ENCODE assay signal across 13 cellular contexts in genomic region chr1:156704166-156704711, GRCh38. TPM values are rescaled to one million over a fixed set of nuclear protein-coding genes. Genes with fewer than 3 reads are reported as not detected.
DNase-seq lines count a peak whose midpoint lies in the region; ATAC-seq, FAIRE-seq and TF ChIP-seq lines count a peak whose summit lies in the region.
"Had no signal": no experiment of that assay in that cellular context is flagged by ENCODE, and none has a peak within 500 bp of the region (broad histone marks: within the 10 kb centered on the region; RNA-seq: fewer than 3 reads in every experiment).

No MANE protein-coding gene starts in this region.

- no peaks in the 10 kb centered on the region for H3K79me2 ChIP-seq in parathyroid adenoma

- 30 to 46% methylated on average over 10 of the region's 10 CpGs for WGBS in tibial nerve, 2 donors

- TF ChIP-seq EP300 in tibial nerve (IDR thresholded peaks at IDR 0.05): no peak

- H3K27me3 ChIP-seq in Panc1 (ENCODE audit: control insufficient read depth, insufficient read depth, low read length): no peaks in the 10 kb centered on the region
- H3K27me3 ChIP-seq in parathyroid adenoma (ENCODE audit: control insufficient read depth, insufficient read depth, low read length): no peaks in the 10 kb centered on the region
- peaks cover 0 to 23% of the 10 kb centered on the region in 2 donors for H3K27me3 ChIP-seq in tibial nerve
- H3K27me3 ChIP-seq: adrenal gland had no signal

- peaks cover 13% of the 10 kb centered on the region for H3K27me3 Mint-ChIP-seq in Calu3 (ENCODE audit: unreplicated experiment)

- POLR2A ChIA-PET in Panc1 (lab: Charles Lee): interaction anchor here (0.6 kb wide), 2 partner anchors 41 to 62 kb away, joined by 6 to 13 read pairs; no protein-coding TSS in a partner anchor

- CTCF ChIA-PET in Calu3 (lab: Charles Lee) (interaction anchor here (1.7 to 7.1 kb wide), 3 partner anchors 12 to 21 kb away, joined by 4 to 130 read pairs (median 6); no protein-coding TSS in a partner anchor), Panc1 (lab: Charles Lee) (interaction anchor here (0.6 to 4.6 kb wide), 3 partner anchors 14 to 22 kb away, joined by 4 to 96 read pairs (median 42); no protein-coding TSS in a partner anchor)

- H3K4me2 ChIP-seq in parathyroid adenoma (ENCODE audit: low read length): peak overlapping the region; percentile 88

- in situ Hi-C loops in Panc1 (cut with HindIII; ENCODE audit: low pct_unique_long_range_greater_than_20kb, low sequenced_read_pairs): no loop called here

- peaks cover 70% of the 10 kb centered on the region for H3K4me1 ChIP-seq in Panc1 (ENCODE audit: control insufficient read depth, insufficient read depth, low read length)
- H3K4me1 ChIP-seq in parathyroid adenoma: peaks cover 16% of the 10 kb centered on the region
- peaks cover 0 to 64% (median 31%) of the 10 kb centered on the region in 4 donors for H3K4me1 ChIP-seq in tibial nerve

- no peak overlapping the region for H3K9ac ChIP-seq in parathyroid adenoma

- H3K4me3 ChIP-seq in Panc1 (ENCODE audit: low read depth in 2 of 2, low read length in 2 of 2) (peak overlapping the region; percentile 82 to 84), fibroblast of mammary gland (ENCODE audit: control insufficient read depth, low read depth, low read length) (peak overlapping the region; percentile 43), parathyroid adenoma (ENCODE audit: low read depth, low read length) (peak overlapping the region; percentile 70), tibial nerve (peak overlapping the region in 1 of 4 donors; percentile 54)

- intact Hi-C loops in Calu3 (cut with micrococcal nuclease; ENCODE audit: unreplicated experiment) (no loop called here), Panc1 (cut with micrococcal nuclease; ENCODE audit: unreplicated experiment) (loop anchor here (2.0 kb wide), 1 partner anchor 13 kb away; no protein-coding TSS in a partner anchor)

- BruUV-seq in Calu3 (replicated peaks; lab: Mats Ljungman, UMichigan) (no TSS peak), Panc1 (replicated peaks; lab: Mats Ljungman, UMichigan) (no TSS peak)

- TF ChIP-seq POLR2A in tibial nerve (IDR thresholded peaks at IDR 0.05): no peak
- no peak for TF ChIP-seq POLR2A in GM12891 (IDR thresholded peaks at IDR 0.05; ENCODE audit: low read depth, low read length)

- H3K4me3 Mint-ChIP-seq in Calu3 (ENCODE audit: low read depth, unreplicated experiment): peak overlapping the region; percentile 67

- ATAC-seq in Panc1: no peak
- no peak for ATAC-seq in HG02938 (IDR thresholded peaks at IDR 0.05; ENCODE audit: unreplicated experiment)

- H3K9me3 ChIP-seq in Panc1 (ENCODE audit: control insufficient read depth, insufficient read depth, low read depth, low read length) (no peaks in the 10 kb centered on the region), parathyroid adenoma (ENCODE audit: control insufficient read depth, low read length) (no peaks in the 10 kb centered on the region), tibial nerve (no peaks in the 10 kb centered on the region)
- H3K9me3 ChIP-seq: adrenal gland, gastroesophageal sphincter, neutrophil had no signal

- H3K9me3 Mint-ChIP-seq in Calu3 (ENCODE audit: low read depth, unreplicated experiment): no peaks in the 10 kb centered on the region

- no peak for FAIRE-seq in GM12891 (lab: Jason Lieb, UNC)
- FAIRE-seq: G401.6 had no signal

- H2AFZ ChIP-seq in parathyroid adenoma: no peak overlapping the region

- H3K4me1 Mint-ChIP-seq in Calu3 (ENCODE audit: low read depth, unreplicated experiment): peaks cover 31% of the 10 kb centered on the region

- DNase-seq in Calu3: no peak
- no peak for DNase-seq in Panc1 (ENCODE audit: low read depth, low spot score)
- no peak for DNase-seq in fibroblast of mammary gland (ENCODE audit: low read depth)
- no peak for DNase-seq in tibial nerve (ENCODE audit: low spot score in 2 of 2)
- DNase-seq in caudate nucleus (lab: John Stamatoyannopoulos, UW): no peak
- no peak for DNase-seq in GM12891 (ENCODE audit: insufficient read length, low spot score)
- DNase-seq: NCI-H1930 had no signal

- H3K27ac ChIP-seq in Panc1 (ENCODE audit: low read length) (peak overlapping the region; percentile 93), parathyroid adenoma (no peak overlapping the region), tibial nerve (peak overlapping the region in 2 of 4 donors; percentile 86 to 89), caudate nucleus (ENCODE audit: low read depth, low read length) (no peak overlapping the region)
- H3K27ac ChIP-seq: neutrophil had no signal

- TF ChIP-seq CTCF in Calu3 (IDR thresholded peaks at IDR 0.05; ENCODE audit: unreplicated experiment) (no peak), Panc1 (IDR thresholded peaks at IDR 0.05) (no peak), fibroblast of mammary gland (conservative IDR thresholded peaks at IDR 0.05; ENCODE audit: control insufficient read depth, insufficient read depth, low read depth, low read length) (no peak), parathyroid adenoma (IDR thresholded peaks at IDR 0.05) (no peak), tibial nerve (IDR thresholded peaks at IDR 0.05) (no peak)

- H3K36me3 ChIP-seq in Panc1 (ENCODE audit: control insufficient read depth, insufficient read depth, low read length): no peaks in the 10 kb centered on the region; the same call in 1 of the 2 replicates
- H3K36me3 ChIP-seq in parathyroid adenoma (ENCODE audit: control insufficient read depth, insufficient read depth, low read length): no peaks in the 10 kb centered on the region
- peaks cover 0 to 13% (median 0%) of the 10 kb centered on the region in 3 donors for H3K36me3 ChIP-seq in tibial nerve
- H3K36me3 ChIP-seq: adrenal gland, neutrophil had no signal

- peaks cover 23% of the 10 kb centered on the region for H3K36me3 Mint-ChIP-seq in Calu3 (ENCODE audit: insufficient read depth, unreplicated experiment)

- peak overlapping the region; percentile 66 for H3K27ac Mint-ChIP-seq in Calu3 (ENCODE audit: unreplicated experiment)

TF ChIP-seq in GM12891, 5 proteins besides CTCF, POLR2A, EP300 and RAD21:
- no peak for TF ChIP-seq POU2F2 (IDR thresholded peaks at IDR 0.05; ENCODE audit: low read depth, low read length)
- TF ChIP-seq TAF1 (IDR thresholded peaks at IDR 0.05; ENCODE audit: low read depth, low read length): no peak

RNA-seq across cellular contexts. Expression of gene CRABP2, which starts 1.1 kb away (rescaled TPM):
- 17.6 and 27.3 TPM in 2 replicates for total RNA-seq in Calu3 (2022)
- 1,115 TPM for total RNA-seq in Panc1 (2021; ENCODE audit: unreplicated experiment)
- polyA plus RNA-seq in Panc1 (2012; ENCODE audit: insufficient read length): 1,502 TPM
- 10 to 100 TPM in 1 of 4 donors, 1 to 10 TPM in 3; 3.5 to 13.2 (median 5.0) TPM for total RNA-seq in tibial nerve
- 0.18 TPM for polyA plus RNA-seq in GM12891 (2012; ENCODE audit: low read depth, missing spikeins)

RNA-seq across cellular contexts. Expression of gene METTL25B, which starts 24.0 kb away (rescaled TPM):
- total RNA-seq in Calu3 (2022) (52.7 and 63.8 TPM in 2 replicates), Panc1 (2021; ENCODE audit: unreplicated experiment) (32.8 TPM), tibial nerve (10 to 100 TPM; 36.5 to 50.1 (median 46.0) TPM)
- polyA plus RNA-seq in Panc1 (2012; ENCODE audit: insufficient read length): 37.7 TPM
- polyA plus RNA-seq in GM12891 (2012; ENCODE audit: low read depth, missing spikeins): 17.7 TPM

RNA-seq across cellular contexts. Expression of gene ISG20L2, which starts 24.3 kb away (rescaled TPM):
- total RNA-seq in Calu3 (2022) (60.9 and 61.6 TPM in 2 replicates), Panc1 (2021; ENCODE audit: unreplicated experiment) (40.6 TPM), tibial nerve (10 to 100 TPM; 10.1 to 24.9 (median 18.6) TPM)
- 26.9 TPM for polyA plus RNA-seq in Panc1 (2012; ENCODE audit: insufficient read length)
- polyA plus RNA-seq in GM12891 (2012; ENCODE audit: low read depth, missing spikeins): 20.5 TPM

RNA-seq across cellular contexts. Expression of gene NES, which starts 27.0 kb away (rescaled TPM):
- 6.1 and 7.4 TPM in 2 replicates for total RNA-seq in Calu3 (2022)
- 56.3 TPM for total RNA-seq in Panc1 (2021; ENCODE audit: unreplicated experiment)
- 61.1 TPM for polyA plus RNA-seq in Panc1 (2012; ENCODE audit: insufficient read length)
- 10 to 100 TPM; 59.9 to 65.3 (median 63.9) TPM for total RNA-seq in tibial nerve
- polyA plus RNA-seq in GM12891 (2012; ENCODE audit: low read depth, missing spikeins): 0.01 TPM

RNA-seq across cellular contexts. Expression of gene MRPL24, which starts 36.6 kb away (rescaled TPM):
- total RNA-seq in Calu3 (2022): 130 and 138 TPM in 2 replicates
- total RNA-seq in Panc1 (2021; ENCODE audit: unreplicated experiment): 80.4 TPM
- polyA plus RNA-seq in Panc1 (2012; ENCODE audit: insufficient read length): 109 TPM
- total RNA-seq in tibial nerve: 10 to 100 TPM; 48.6 to 90.4 (median 66.2) TPM
- polyA plus RNA-seq in GM12891 (2012; ENCODE audit: low read depth, missing spikeins): 116 TPM

Comparison
In these comparisons a context has a peak if more than half of its experiments do, and no peak if none do; other contexts are left out.
1. RNA of gene CRABP2, which starts 1.1 kb away (total RNA-seq): 1,115 TPM in Panc1 (single experiment); 17.6 to 27.3 TPM in Calu3 and 3.5 to 13.2 TPM in tibial nerve; every median in the first group is over 10 times any median in the second.